In the genomic region with DNA sequence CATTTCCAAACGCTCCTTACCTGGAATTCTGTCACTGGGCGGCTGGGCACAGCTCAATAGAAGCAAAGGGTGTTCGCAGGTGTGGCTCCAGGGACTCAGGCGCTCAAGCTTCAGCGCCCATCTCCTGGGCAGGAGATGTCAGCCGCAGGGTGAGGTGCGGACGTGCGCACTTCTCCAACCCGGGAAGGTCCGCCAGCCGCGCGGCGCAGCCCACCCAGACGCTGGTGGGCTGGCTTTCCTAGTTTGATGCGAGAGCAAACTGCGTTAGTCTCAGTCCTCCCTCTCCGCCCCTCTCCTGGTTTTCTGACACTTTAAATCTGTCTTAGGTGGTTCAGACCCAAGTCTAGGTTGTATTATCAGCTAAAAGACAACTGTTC, we compare ENCODE assay signal across 14 cellular contexts. TPM values are rescaled to one million over a fixed set of nuclear protein-coding genes. Genes with fewer than 3 reads are reported as not detected.
A peak's percentile ranks its signal among the peaks of the same experiment; 100 is the strongest.
DNase-seq lines count a peak whose midpoint lies in the region; ATAC-seq and TF ChIP-seq lines count a peak whose summit lies in the region.
"Had no signal": no experiment of that assay in that cellular context is flagged by ENCODE, and none has a peak within 500 bp of the region (broad histone marks: within the 10 kb centered on the region; RNA-seq: fewer than 3 reads in every experiment).

No MANE protein-coding gene starts in this region.

- no peak overlapping the region for H2AK5ac ChIP-seq in mesendoderm (ENCODE audit: low read length)

- H3K9me3 ChIP-seq in thoracic aorta, result no peaks in the 10 kb centered on the region
- H3K9me3 ChIP-seq in prostate gland, result no peaks in the 10 kb centered on the region

- no peak overlapping the region for H3K27ac Mint-ChIP-seq in chondrocyte (ENCODE audit: unreplicated experiment)
- H3K27ac Mint-ChIP-seq: memory B cell had no signal

- peaks cover 66% of the 10 kb centered on the region for H3K27me3 Mint-ChIP-seq in chondrocyte (ENCODE audit: low read depth)

- H3K4me3 Mint-ChIP-seq in chondrocyte (ENCODE audit: unreplicated experiment), result peak overlapping the region; percentile 71
- H3K4me3 Mint-ChIP-seq: activated T-cell treated with anti-CD3 and anti-CD28 coated beads, Interleukin-2, amount 50 U/mL, for 4 hours had no signal

- no peak overlapping the region for H4K8ac ChIP-seq in mesendoderm (ENCODE audit: low read depth, low read length)

- no peaks in the 10 kb centered on the region for H3K79me2 ChIP-seq in mesendoderm (ENCODE audit: control insufficient read depth, insufficient read depth, low read length)

- H3K79me1 ChIP-seq in mesendoderm (ENCODE audit: low read length), result no peaks in the 10 kb centered on the region

- no peak overlapping the region for H3K4ac ChIP-seq in mesendoderm (ENCODE audit: low read depth, low read length)

- intact Hi-C loops in prostate gland (cut with DNase I), result no loop called here

- H3K9ac ChIP-seq in mesendoderm (ENCODE audit: low read length), result peak overlapping the region; percentile 47

- TF ChIP-seq POLR2A in prostate gland (IDR thresholded peaks at IDR 0.05), result no peak

- H3K4me2 ChIP-seq in mesendoderm (ENCODE audit: low read length), result peak overlapping the region; percentile 66

- H3K4me3 ChIP-seq in mesendoderm (ENCODE audit: low read length) (peak overlapping the region; percentile 23), thoracic aorta (peak overlapping the region; percentile 53), prostate gland (no peak overlapping the region)
- H3K4me3 ChIP-seq: GM12878 had no signal

- no peak for ATAC-seq in thoracic aorta (ENCODE audit: insufficient number of reproducible peaks, low FRiP score, low read depth)
- ATAC-seq: GM12878 had no signal

- H3K27ac ChIP-seq in mesendoderm (ENCODE audit: low read depth, low read length), result no peak overlapping the region
- H3K27ac ChIP-seq in thoracic aorta, result no peak overlapping the region
- H3K27ac ChIP-seq in prostate gland, result no peak overlapping the region

- H3K27me3 ChIP-seq in mesendoderm (ENCODE audit: insufficient read depth, low read length, poor library complexity) (peaks cover 5% of the 10 kb centered on the region), thoracic aorta (replicated peaks; ENCODE audit: insufficient read depth) (no peaks in the 10 kb centered on the region), prostate gland (replicated peaks; ENCODE audit: insufficient read depth) (peaks cover 14% of the 10 kb centered on the region)

- H3K4me1 Mint-ChIP-seq in chondrocyte (ENCODE audit: low read depth), result peaks cover 18% of the 10 kb centered on the region

- no peak overlapping the region for H3K23ac ChIP-seq in mesendoderm (ENCODE audit: low read length)

- H3K56ac ChIP-seq in mesendoderm (ENCODE audit: low read length), result peak overlapping the region; percentile 75

- H3K4me1 ChIP-seq in mesendoderm (ENCODE audit: control insufficient read depth, low read depth, low read length) (peaks cover 6% of the 10 kb centered on the region), thoracic aorta (ENCODE audit: control insufficient read depth in 1 of 2, low read depth in 2 of 2) (no peaks in the 10 kb centered on the region), prostate gland (replicated peaks) (no peaks in the 10 kb centered on the region)

- no peak overlapping the region for H2BK120ac ChIP-seq in mesendoderm (ENCODE audit: low read depth, low read length)

- no peak overlapping the region for H2BK15ac ChIP-seq in mesendoderm (replicated peaks; ENCODE audit: low read depth)

- TF ChIP-seq CTCF in chondrocyte (IDR thresholded peaks at IDR 0.05) (no peak), thoracic aorta (IDR thresholded peaks at IDR 0.05) (no peak), prostate gland (IDR thresholded peaks at IDR 0.05) (no peak)

- DNase-seq in NCI-H2227 (lab: John Stamatoyannopoulos, UW; ENCODE audit: unreplicated experiment) (peak; percentile 46), NCI-H2227 treated with DMSO at 0.1 percent for 48 hours (lab: John Stamatoyannopoulos, UW) (no peak), chondrocyte (ENCODE audit: low spot score) (no peak), mesendoderm (no peak), thoracic aorta (ENCODE audit: low spot score) (no peak), anterior cingulate cortex (lab: John Stamatoyannopoulos, UW) (no peak), prostate gland (ENCODE audit: low spot score) (no peak), DMS 273 (lab: John Stamatoyannopoulos, UW; ENCODE audit: unreplicated experiment) (no peak)
- DNase-seq: activated CD4-positive, CD25-positive, alpha-beta regulatory T cell; activated T-cell treated with anti-CD3 and anti-CD28 coated beads, Interleukin-2, amount 50 U/mL, for 4 hours; aorta had no signal

- WGBS in mesendoderm (ENCODE audit: extremely low coverage, insufficient coverage, low lambda C conversion rate), result no CpG with 5 or more reads among the region's 19 CpGs
- 0% methylated on average over 16 of the region's 19 CpGs for WGBS in prostate gland

- no peaks in the 10 kb centered on the region for H3K9me3 Mint-ChIP-seq in chondrocyte (ENCODE audit: low read depth)
- H3K9me3 Mint-ChIP-seq: activated T-cell treated with anti-CD3 and anti-CD28 coated beads, Interleukin-2, amount 50 U/mL, for 4 hours; memory B cell had no signal

- no peaks in the 10 kb centered on the region for H3K36me3 Mint-ChIP-seq in chondrocyte (ENCODE audit: low read depth)
- H3K36me3 Mint-ChIP-seq: memory B cell had no signal

- H3K18ac ChIP-seq in mesendoderm (ENCODE audit: low read length), result no peak overlapping the region

- H3K36me3 ChIP-seq in mesendoderm (ENCODE audit: control insufficient read depth, insufficient read depth, low read length) (no peaks in the 10 kb centered on the region), thoracic aorta (no peaks in the 10 kb centered on the region), prostate gland (no peaks in the 10 kb centered on the region)

- H4K5ac ChIP-seq in mesendoderm (ENCODE audit: low read length), result no peak overlapping the region

- no peak overlapping the region for H2BK5ac ChIP-seq in mesendoderm (ENCODE audit: low read length)

RNA-seq across cellular contexts. Expression of gene CALCR, which starts 0.3 kb away (rescaled TPM):
- 0.10 to 0.20 TPM in 2 of 3 replicates, not detected in the other for total RNA-seq in chondrocyte
- 17.3 TPM for polyA plus RNA-seq in mesendoderm (2013, experiment 1 of 2)
- 16.1 TPM for polyA plus RNA-seq in mesendoderm (2013, experiment 2 of 2)
- total RNA-seq in thoracic aorta, result not detected
- total RNA-seq in prostate gland, result under 1 TPM in 1 of 2 donors, not detected in 1; 0.45 TPM
- total RNA-seq: activated T-cell treated with anti-CD3 and anti-CD28 coated beads, Interleukin-2, amount 50 U/mL, for 4 hours; glomerular endothelial cell; GM12878 had no signal
- polyA plus RNA-seq: GM12878 had no signal

Comparison
In these comparisons a context has a peak if more than half of its experiments do, and no peak if none do; other contexts are left out.
1. H3K4me3 ChIP-seq: peak in mesendoderm (single experiment) and thoracic aorta (single experiment); none in prostate gland (0 of 2).